In genomic region chr15:93997071-93997658, GRCh38 we compare ENCODE assay signal across 7 cellular contexts.
DNase-seq lines count a peak whose midpoint lies in the region; ATAC-seq and TF ChIP-seq lines count a peak whose summit lies in the region.

No MANE protein-coding gene starts in this region.

- no peaks in the 10 kb centered on the region for H3K36me3 Mint-ChIP-seq in osteocyte (ENCODE audit: unreplicated experiment)

- H3K27ac Mint-ChIP-seq in osteocyte (ENCODE audit: unreplicated experiment), result no peak overlapping the region

- no peak for ATAC-seq in HG03280 (IDR thresholded peaks at IDR 0.05; ENCODE audit: unreplicated experiment)

- peaks cover 17% of the 10 kb centered on the region for H3K4me1 Mint-ChIP-seq in osteocyte (ENCODE audit: unreplicated experiment)

- H3K27me3 Mint-ChIP-seq in osteocyte (ENCODE audit: unreplicated experiment), result peaks cover 26% of the 10 kb centered on the region

- H3K4me3 ChIP-seq in cardiac fibroblast (replicated peaks in 1 of 2; ENCODE audit: low read depth in 2 of 2, low read length in 2 of 2), result no peak overlapping the region

- no peaks in the 10 kb centered on the region for H3K9me3 Mint-ChIP-seq in osteocyte (ENCODE audit: unreplicated experiment)

- TF ChIP-seq CTCF in LNCAP (IDR thresholded peaks at IDR 0.05) (peak; percentile 88), cardiac fibroblast (IDR thresholded peaks at IDR 0.05; ENCODE audit: low read depth, low read length) (peak; percentile 71), osteocyte (IDR thresholded peaks at IDR 0.05) (peak; percentile 87)

- H3K4me3 Mint-ChIP-seq in osteocyte (ENCODE audit: unreplicated experiment), result no peak overlapping the region

- DNase-seq in GM03348 (ENCODE audit: low spot score) (peak; percentile 34), cardiac fibroblast (ENCODE audit: low read depth in 2 of 2) (peak; percentile 17 to 37), osteocyte (ENCODE audit: extremely low spot score, unreplicated experiment) (no peak), GM19240 (ENCODE audit: insufficient read length, low spot score) (no peak)
- DNase-seq in stimulated activated CD4-positive, alpha-beta T cell treated with anti-CD3 and anti-CD28 coated beads, Interleukin-4, amount 100 ng/mL, for 24 hours, result no peak

Comparison
In these comparisons a context has a peak if more than half of its experiments do, and no peak if none do; other contexts are left out.
1. DNase-seq: peak in GM03348 (single experiment) and cardiac fibroblast (2 of 2); none in osteocyte (single experiment), GM19240 (single experiment) and stimulated activated CD4-positive, alpha-beta T cell treated with anti-CD3 and anti-CD28 coated beads, Interleukin-4, amount 100 ng/mL, for 24 hours (single experiment).
2. Peak in every context shown above with its lines, with median percentiles within 50 percentile points of each other: CTCF ChIP-seq.